In genomic region chr2:44444881-44445280, GRCh38 we compare ENCODE assay signal across 27 cellular contexts.
"Had no signal": no experiment of that assay in that cellular context is flagged by ENCODE, and none has a peak within 500 bp of the region (broad histone marks: within the 10 kb centered on the region; RNA-seq: fewer than 3 reads in every experiment).

No MANE protein-coding gene starts in this region.

- H3K9me3 ChIP-seq: stomach, suprapubic skin, testis, thoracic aorta, thyroid gland, tibial artery, tibial nerve, transverse colon, upper lobe of left lung, upper lobe of right lung, uterus, vagina had no signal

- H3K4me1 ChIP-seq: stomach, suprapubic skin, testis, thyroid gland, tibial artery, tibial nerve, transverse colon, upper lobe of left lung, upper lobe of right lung, uterus, vagina had no signal

- FAIRE-seq: urothelium cell line had no signal

- H3K27me3 ChIP-seq: stomach, suprapubic skin, testis, thyroid gland, tibial artery, tibial nerve, transverse colon, upper lobe of left lung, upper lobe of right lung, uterus, vagina had no signal

- H3K27ac ChIP-seq: stomach, suprapubic skin, testis, thoracic aorta, thyroid gland, tibial artery, tibial nerve, transverse colon, upper lobe of left lung, upper lobe of right lung, uterus, vagina had no signal

- H3K4me3 ChIP-seq: stomach, suprapubic skin, testis, thoracic aorta, thyroid gland, tibial artery, tibial nerve, transverse colon, upper lobe of left lung, upper lobe of right lung, uterus, vagina had no signal

- H3K36me3 ChIP-seq: suprapubic skin, thoracic aorta, thyroid gland, transverse colon, upper lobe of right lung, uterus, vagina had no signal

- ATAC-seq: stimulated activated effector memory CD8-positive, alpha-beta T cell treated with anti-CD3 and anti-CD28 coated beads, Interleukin-12 subunit alpha, Interleukin-12 subunit beta, amount 100 ng/mL, for 72 hours; stimulated activated memory B cell treated with anti-CD40 and anti-IgM and Interleukin-4, amounts not matched to agents 10 μg/mL and 1 μg/mL and 100 μg/mL, for 72 hours; stimulated activated naive B cell treated with anti-CD40 and anti-IgM and Interleukin-4, amounts not matched to agents 10 μg/mL and 1 μg/mL and 100 μg/mL, for 72 hours; stimulated activated naive CD8-positive, alpha-beta T cell treated with anti-CD3 and anti-CD28 coated beads, Interleukin-15, amount 100 ng/mL, for 72 hours; stimulated activated naive CD8-positive, alpha-beta T cell treated with anti-CD3 and anti-CD28 coated beads, Interleukin-15, Interleukin-2, amounts not matched to agents 100 U/mL and 50 U/mL, for 24 hours; upper lobe of right lung had no signal

- DNase-seq: stimulated activated CD4-positive, alpha-beta T cell treated with anti-CD3 and anti-CD28 coated beads, Interleukin-2, amount 100 ng/mL, for 48 hours; stimulated activated CD4-positive, alpha-beta T cell treated with anti-CD3 and anti-CD28 coated beads, Interleukin-4, amount 100 ng/mL, for 1 hour; stimulated activated CD4-positive, alpha-beta T cell treated with anti-CD3 and anti-CD28 coated beads, Interleukin-4, amount 100 ng/mL, for 24 hours; stimulated activated CD4-positive, alpha-beta T cell treated with anti-CD3 and anti-CD28 coated beads, Interleukin-4, amount 100 ng/mL, for 4 hours; stimulated activated CD8-positive, alpha-beta memory T cell treated with anti-CD3 and anti-CD28 coated beads, Interleukin-4, amount 100 ng/mL, for 48 hours; stimulated activated naive B cell treated with anti-CD40 and anti-IgM and Interleukin-4, amounts not matched to agents 10 μg/mL and 1 μg/mL and 100 μg/mL, for 72 hours; stimulated activated naive CD4-positive, alpha-beta T cell; stimulated activated naive CD4-positive, alpha-beta T cell treated with Interleukin-2 at 50 U/mL for 16 hours; stimulated activated naive CD8-positive, alpha-beta T cell treated with anti-CD3 and anti-CD28 coated beads, Interleukin-15, amount 100 ng/mL, for 72 hours; stimulated activated naive CD8-positive, alpha-beta T cell treated with anti-CD3 and anti-CD28 coated beads, Interleukin-15, Interleukin-2, amounts not matched to agents 100 U/mL and 50 U/mL, for 24 hours; stomach; substantia nigra; testis; thyroid gland; tibial artery; transverse colon; trophoblast cell; upper lobe of left lung; upper lobe of right lung; uterus had no signal
